8 cellular contexts compared by ENCODE assay signal in the genomic region with DNA sequence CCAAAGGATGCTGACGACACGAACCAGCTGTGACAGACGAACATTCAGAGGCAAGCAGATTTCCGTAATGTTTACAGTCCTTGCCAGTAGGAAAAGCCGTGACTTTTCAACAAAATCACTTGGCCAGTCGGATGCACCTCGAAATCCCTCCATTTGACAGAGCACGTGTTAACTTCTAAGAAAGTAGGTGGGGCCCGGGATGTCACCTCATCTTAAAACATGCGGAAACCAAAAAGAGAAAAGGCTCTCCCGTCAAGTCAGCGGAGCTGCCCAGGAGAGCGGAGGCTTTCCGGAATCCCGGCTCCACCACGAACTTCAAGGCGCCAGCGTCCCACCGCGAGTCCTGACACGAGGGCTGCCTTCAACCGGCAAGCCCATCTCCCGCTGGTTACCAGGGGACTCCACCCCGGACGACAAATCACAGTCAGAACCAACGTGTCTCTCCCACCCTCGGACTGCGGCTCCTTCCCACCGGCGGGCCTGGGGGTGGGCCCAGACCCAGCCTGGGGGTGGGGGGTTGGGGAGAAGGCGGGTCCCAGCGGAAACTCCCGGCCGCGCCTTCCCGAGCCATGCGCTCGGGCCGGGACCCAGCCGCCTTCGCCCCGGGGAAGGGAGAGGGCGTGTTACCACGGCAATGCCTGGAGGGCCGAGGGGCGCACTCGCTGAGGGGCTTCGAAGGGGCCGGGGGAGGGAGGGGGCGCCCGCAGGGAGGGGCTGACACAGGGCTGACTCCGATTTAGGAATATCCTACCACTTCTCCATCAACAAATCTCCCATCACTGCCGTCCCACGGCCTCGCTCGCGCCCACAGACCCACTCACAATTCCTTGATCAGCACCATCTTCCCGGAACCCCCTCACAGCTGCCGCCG. TPM values are rescaled to one million over a fixed set of nuclear protein-coding genes. Genes with fewer than 3 reads are reported as not detected.
DNase-seq lines count a peak whose midpoint lies in the region; TF ChIP-seq lines count a peak whose summit lies in the region.

No MANE protein-coding gene starts in this region.

- peak overlapping the region; percentile 96 for H3K4me2 ChIP-seq in Karpas-422 (ENCODE audit: low read depth, low read length, poor library complexity, severe bottlenecking)

- TF ChIP-seq CTCF in GM20000 (IDR thresholded peaks at IDR 0.05; ENCODE audit: extremely low read depth, missing control alignments): no peak

- no peaks in the 10 kb centered on the region for H3K9me2 ChIP-seq in Karpas-422 (replicated peaks; ENCODE audit: insufficient read depth, low read length)

- peak overlapping the region; percentile 77 for H3K4me3 ChIP-seq in Karpas-422 (ENCODE audit: low read length)

- peak; percentile 33 for DNase-seq in Ammon's horn (ENCODE audit: low spot score)
- DNase-seq in GM20000 (ENCODE audit: low spot score): peak; percentile 53
- peak; percentile 76 for DNase-seq in Karpas-422
- DNase-seq in activated CD4-positive, CD25-positive, alpha-beta regulatory T cell treated with anti-CD3 and anti-CD28 coated beads, Interleukin-2, amount 50 U/mL, for 16 hours (ENCODE audit: low read depth, low spot score): peak; percentile 14
- DNase-seq in caudate nucleus (lab: John Stamatoyannopoulos, UW): peak in 34 of 61 donors; percentile 2 to 72 (median 40)
- DNase-seq in kidney glomerular epithelial cell (lab: John Stamatoyannopoulos, UW): peak; percentile 15
- DNase-seq in stimulated activated CD4-positive, alpha-beta T cell treated with anti-CD3 and anti-CD28 coated beads, Interleukin-15, amount 100 ng/mL, for 48 hours (ENCODE audit: low read depth in 2 of 2): peak; percentile 40 to 43
- DNase-seq in GF-D8 (lab: John Stamatoyannopoulos, UW): no peak

- no peak overlapping the region for H2AFZ ChIP-seq in Karpas-422 (ENCODE audit: low read length)

- peaks cover 73% of the 10 kb centered on the region for H3K79me2 ChIP-seq in Karpas-422 (ENCODE audit: low read length)

- H3K27ac ChIP-seq in Karpas-422 (ENCODE audit: low read length) (peak overlapping the region; percentile 44), caudate nucleus (ENCODE audit: low read depth, low read length) (peak overlapping the region; percentile 92)

- H3K4me1 ChIP-seq in Karpas-422 (ENCODE audit: low read length): peaks cover 52% of the 10 kb centered on the region

- H3K9ac ChIP-seq in Karpas-422 (ENCODE audit: low read length): peak overlapping the region; percentile 92

- no peaks in the 10 kb centered on the region for H3K27me3 ChIP-seq in Karpas-422 (ENCODE audit: low read length)

- H3K9me3 ChIP-seq in Karpas-422 (ENCODE audit: low read length): no peaks in the 10 kb centered on the region

- H4K20me1 ChIP-seq in Karpas-422 (ENCODE audit: insufficient read depth, low read depth, low read length): peaks cover 44% of the 10 kb centered on the region

- peaks cover 8% of the 10 kb centered on the region; the same call in 1 of the 2 replicates for H3K36me3 ChIP-seq in Karpas-422 (ENCODE audit: insufficient read depth, low read length)

RNA-seq across cellular contexts. Expression of a gene that starts 0.5 kb away (rescaled TPM):
- 14.1 and 23.8 TPM in 2 replicates for total RNA-seq in Karpas-422 (2014; rRNA removed; shearing (Covaris generic); ENCODE audit: low replicate concordance)
